ENCODE assay signal across 11 cellular contexts in genomic region chr5:105475401-105475800, GRCh38.
"Had no signal": no experiment of that assay in that cellular context is flagged by ENCODE, and none has a peak within 500 bp of the region (broad histone marks: within the 10 kb centered on the region; RNA-seq: fewer than 3 reads in every experiment).

No MANE protein-coding gene starts in this region.

- DNase-seq: activated CD4-positive, alpha-beta memory T cell treated with anti-CD3 and anti-CD28 coated beads, Interleukin-2, amount 10 ng/mL, durations not matched to agents 7 days and 5 days; activated gamma-delta T cell treated with Interleukin-2 at 50 U/mL for 16 hours; activated naive CD8-positive, alpha-beta T cell treated with anti-CD3 and anti-CD28 coated beads for 36 hours; activated T-cell treated with anti-CD3 and anti-CD28 coated beads, Interleukin-2, amount 50 U/mL, for 72 hours; brain microvascular endothelial cell; effector memory CD4-positive, alpha-beta T cell; kidney glomerular epithelial cell; nephron progenitor cell; stimulated activated CD4-positive, alpha-beta T cell treated with anti-CD3 and anti-CD28 coated beads, Interleukin-2, amount 100 ng/mL, for 48 hours; stimulated activated CD8-positive, alpha-beta memory T cell treated with anti-CD3 and anti-CD28 coated beads, Interleukin-4, amount 100 ng/mL, for 48 hours; stimulated activated naive CD8-positive, alpha-beta T cell treated with anti-CD3 and anti-CD28 coated beads, Interleukin-15, Interleukin-2, amounts not matched to agents 100 U/mL and 50 U/mL, for 24 hours had no signal
